ENCODE assay signal across 8 cellular contexts in the genomic region with DNA sequence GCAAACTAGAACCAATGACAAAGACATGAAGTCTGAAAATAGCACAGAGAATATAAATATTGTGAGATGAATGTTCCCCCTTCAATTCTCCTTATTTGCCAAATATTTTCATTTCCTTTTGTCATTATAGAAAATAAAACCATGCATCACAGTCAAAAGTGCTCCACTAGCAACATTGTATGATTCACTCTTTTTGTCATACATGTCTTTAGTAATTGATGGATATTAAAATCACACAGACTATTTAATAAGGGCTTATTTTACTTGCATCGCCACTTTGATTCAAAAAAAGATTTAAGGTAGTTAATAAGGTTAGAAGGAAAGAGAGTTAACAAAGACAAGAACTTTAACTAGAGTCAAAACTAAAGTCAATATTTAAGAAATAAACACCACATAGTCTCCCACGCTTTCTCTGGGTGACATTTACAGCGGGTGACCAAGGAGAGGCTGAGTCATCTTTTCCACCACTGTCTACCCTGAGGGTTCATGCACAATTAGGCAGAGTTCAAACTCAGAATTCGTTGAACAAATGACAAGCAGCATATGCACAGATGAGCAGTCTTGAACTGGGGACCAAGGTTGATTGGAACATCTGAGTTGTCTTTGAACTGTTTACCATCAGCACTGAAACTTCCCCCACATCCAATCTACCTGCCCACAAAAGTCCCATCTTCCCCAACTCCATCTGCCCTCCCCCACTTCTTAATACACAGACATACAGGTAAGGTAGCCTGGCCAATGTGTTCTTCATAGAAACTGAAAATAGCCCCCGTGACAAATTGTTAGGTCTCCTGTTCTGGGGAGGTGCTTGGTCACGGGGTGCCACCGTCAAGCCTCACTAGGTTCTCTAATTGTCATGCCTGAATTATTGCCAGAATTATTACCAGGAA. TPM values are rescaled to one million over a fixed set of nuclear protein-coding genes. Genes with fewer than 3 reads are reported as not detected.
DNase-seq lines count a peak whose midpoint lies in the region; ATAC-seq and TF ChIP-seq lines count a peak whose summit lies in the region.

No MANE protein-coding gene starts in this region.

- POLR2A ChIA-PET in HEK293 (lab: Yijun Ruan, JAX) (no interaction called here), OCI-LY7 (lab: Charles Lee) (no interaction called here)

- intact Hi-C loops in OCI-LY7 (cut with micrococcal nuclease; ENCODE audit: unreplicated experiment): no loop called here

- TF ChIP-seq CTCF in HEK293 (tag by site-specific recombination; IDR thresholded peaks at IDR 0.05) (no peak), OCI-LY7 (conservative IDR thresholded peaks at IDR 0.05; ENCODE audit: low read length) (no peak)

- H4K20me1 ChIP-seq in OCI-LY7 (ENCODE audit: insufficient read depth, low read length): no peaks in the 10 kb centered on the region

- H3K9me2 ChIP-seq in OCI-LY7 (ENCODE audit: insufficient read depth, low read length): no peaks in the 10 kb centered on the region

- no peaks in the 10 kb centered on the region for H3K4me1 ChIP-seq in HEK293 (ENCODE audit: control insufficient read depth, insufficient read depth, low read length)
- no peaks in the 10 kb centered on the region for H3K4me1 ChIP-seq in OCI-LY7 (ENCODE audit: insufficient read depth, low read length, poor library complexity, severe bottlenecking)
- peaks cover 3% of the 10 kb centered on the region; the same call in 1 of the 2 replicates for H3K4me1 ChIP-seq in iPS-20b (ENCODE audit: insufficient read depth, low read length)

- no peaks in the 10 kb centered on the region for H3K27me3 ChIP-seq in iPS-20b (ENCODE audit: insufficient read depth, low read length)

- DNase-seq in OCI-LY7 (ENCODE audit: low spot score) (no peak), COLO668 (lab: John Stamatoyannopoulos, UW; ENCODE audit: unreplicated experiment) (no peak), GM19240 (ENCODE audit: insufficient read length, low spot score) (no peak), NCI-H510A (lab: John Stamatoyannopoulos, UW) (no peak), NCI-H2171 (lab: John Stamatoyannopoulos, UW) (no peak)

- peak; percentile 98 for ATAC-seq in GM18508 (IDR thresholded peaks at IDR 0.05; ENCODE audit: insufficient read depth, unreplicated experiment)

- H3K36me3 ChIP-seq in HEK293 (ENCODE audit: control insufficient read depth in 2 of 2, insufficient read depth in 1 of 2, low read length in 2 of 2) (no peaks in the 10 kb centered on the region), OCI-LY7 (ENCODE audit: insufficient read depth, low read length) (no peaks in the 10 kb centered on the region), iPS-20b (ENCODE audit: insufficient read depth, low read depth, low read length) (no peaks in the 10 kb centered on the region)

- H3K27ac ChIP-seq in HEK293 (ENCODE audit: extremely low read depth, low read depth, low read length): no peak overlapping the region
- no peak overlapping the region for H3K27ac ChIP-seq in OCI-LY7 (ENCODE audit: low read depth, low read length, poor library complexity, severe bottlenecking)
- peak overlapping the region; percentile 63 for H3K27ac ChIP-seq in iPS-20b (ENCODE audit: low read length)

- H3K9ac ChIP-seq in iPS-20b (ENCODE audit: low read depth, low read length): no peak overlapping the region

- CTCF ChIA-PET in HEK293 (lab: Yijun Ruan, JAX) (interaction anchor here (0.6 kb wide), 1 partner anchor 817 kb away, joined by 3 read pairs; no protein-coding TSS in a partner anchor), OCI-LY7 (lab: Charles Lee; ENCODE audit: unreplicated experiment) (no interaction called here)

- 0 out of 2 replicates have a peak overlapping the region, but pooled peaks have one; percentile 17 for H2AFZ ChIP-seq in OCI-LY7 (ENCODE audit: low read length)

- H3K4me3 ChIP-seq in HEK293 (ENCODE audit: low read depth, low read length) (no peak overlapping the region), OCI-LY7 (ENCODE audit: low read depth, low read length, poor library complexity, severe bottlenecking) (no peak overlapping the region), iPS-20b (ENCODE audit: low read length) (no peak overlapping the region)

- H3K4me2 ChIP-seq in OCI-LY7 (ENCODE audit: low read length): no peak overlapping the region

- BruUV-seq in OCI-LY7 (replicated peaks; lab: Mats Ljungman, UMichigan): no TSS peak

- no peaks in the 10 kb centered on the region for H3K9me3 ChIP-seq in HEK293 (ENCODE audit: control insufficient read depth, insufficient read depth, low read depth, low read length)
- 0 out of 2 replicates have a peak, but pooled peaks cover 5% of the 10 kb centered on the region for H3K9me3 ChIP-seq in OCI-LY7 (ENCODE audit: low read length)
- H3K9me3 ChIP-seq in iPS-20b (ENCODE audit: insufficient read depth, low read depth, low read length): peaks cover 25% of the 10 kb centered on the region

- H3K79me2 ChIP-seq in OCI-LY7 (ENCODE audit: insufficient read depth, low read depth, low read length): no peaks in the 10 kb centered on the region

TF ChIP-seq in HEK293, 187 proteins besides CTCF, POLR2A, EP300 and RAD21:
- TF ChIP-seq ZFHX2 (tag by site-specific recombination; conservative IDR thresholded peaks at IDR 0.05): 0 out of 2 replicates have a peak, but pooled peaks have one; percentile 26
- TF ChIP-seq PRDM1 (tag by site-specific recombination; IDR thresholded peaks at IDR 0.05): peak; percentile 47
- 0 out of 2 replicates have a peak, but pooled peaks have one; percentile 6 for TF ChIP-seq EGR2 (tag by site-specific recombination; IDR thresholded peaks at IDR 0.05; ENCODE audit: low read depth)
- TF ChIP-seq, protein P1, sequence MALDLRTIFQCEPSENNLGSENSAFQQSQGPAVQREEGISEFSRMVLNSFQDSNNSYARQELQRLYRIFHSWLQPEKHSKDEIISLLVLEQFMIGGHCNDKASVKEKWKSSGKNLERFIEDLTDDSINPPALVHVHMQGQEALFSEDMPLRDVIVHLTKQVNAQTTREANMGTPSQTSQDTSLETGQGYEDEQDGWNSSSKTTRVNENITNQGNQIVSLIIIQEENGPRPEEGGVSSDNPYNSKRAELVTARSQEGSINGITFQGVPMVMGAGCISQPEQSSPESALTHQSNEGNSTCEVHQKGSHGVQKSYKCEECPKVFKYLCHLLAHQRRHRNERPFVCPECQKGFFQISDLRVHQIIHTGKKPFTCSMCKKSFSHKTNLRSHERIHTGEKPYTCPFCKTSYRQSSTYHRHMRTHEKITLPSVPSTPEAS (tag by site-specific recombination; IDR thresholded peaks at IDR 0.05): no peak
- TF ChIP-seq ZNF248 (tag by site-specific recombination; IDR thresholded peaks at IDR 0.05): no peak
- TF ChIP-seq GLIS1 (tag by site-specific recombination; IDR thresholded peaks at IDR 0.05): 0 out of 2 replicates have a peak, but pooled peaks have one; percentile 10

RNA-seq across cellular contexts. Expression of a gene that starts 42.5 kb away (rescaled TPM):
- 2.3 and 6.0 TPM in 2 replicates for total RNA-seq in OCI-LY7 (2014; rRNA removed; shearing (Covaris generic))
- 7.3 and 9.1 TPM in 2 replicates for total RNA-seq in OCI-LY7 (2022)
